ENCODE assay signal across 18 cellular contexts in genomic region chrX:74230094-74230493, GRCh38.
DNase-seq lines count a peak whose midpoint lies in the region; FAIRE-seq and TF ChIP-seq lines count a peak whose summit lies in the region.
"Had no signal": no experiment of that assay in that cellular context is flagged by ENCODE, and none has a peak within 500 bp of the region (broad histone marks: within the 10 kb centered on the region; RNA-seq: fewer than 3 reads in every experiment).

No MANE protein-coding gene starts in this region.

- no peaks in the 10 kb centered on the region for H3K9me3 Mint-ChIP-seq in astrocyte (ENCODE audit: unreplicated experiment)
- H3K9me3 Mint-ChIP-seq: CD8-positive, alpha-beta T cell had no signal

- H3K36me3 Mint-ChIP-seq in astrocyte (ENCODE audit: low read depth, unreplicated experiment) = no peaks in the 10 kb centered on the region

- H3K9ac ChIP-seq in Loucy (ENCODE audit: low read depth, low read length, poor library complexity, severe bottlenecking) (no peak overlapping the region), astrocyte (ENCODE audit: low read length) (no peak overlapping the region)

- H3K4me1 Mint-ChIP-seq in astrocyte (ENCODE audit: low read depth, unreplicated experiment) = no peaks in the 10 kb centered on the region

- H3F3A ChIP-seq in Loucy (ENCODE audit: low read depth) = no peaks in the 10 kb centered on the region

- H3K9me3 ChIP-seq in Loucy (ENCODE audit: insufficient read depth, low read depth, low read length) (no peaks in the 10 kb centered on the region), astrocyte (ENCODE audit: insufficient read depth, low read depth, low read length) (no peaks in the 10 kb centered on the region), osteoblast (ENCODE audit: low read depth, low read length) (no peaks in the 10 kb centered on the region), uterus (no peaks in the 10 kb centered on the region)

- H3K4me3 ChIP-seq in Loucy (ENCODE audit: low read length, poor library complexity, severe bottlenecking) = no peak overlapping the region
- H3K4me3 ChIP-seq in astrocyte (ENCODE audit: insufficient read depth, low read depth, low read length) = no peak overlapping the region
- no peak overlapping the region for H3K4me3 ChIP-seq in osteoblast (ENCODE audit: insufficient read depth, low read length)
- no peak overlapping the region for H3K4me3 ChIP-seq in uterus

- TF ChIP-seq CTCF in Loucy (conservative IDR thresholded peaks at IDR 0.05; ENCODE audit: low read length) (peak; percentile 20; the same call in 1 of the 2 replicates), astrocyte (IDR thresholded peaks at IDR 0.05; ENCODE audit: insufficient read depth, low read depth, low read length) (no peak), osteoblast (IDR thresholded peaks at IDR 0.05; ENCODE audit: extremely low read depth, low read depth, low read length) (peak; percentile 22), GM13977 (IDR thresholded peaks at IDR 0.05; ENCODE audit: extremely low read depth, insufficient read depth, missing control alignments) (no peak), uterus (IDR thresholded peaks at IDR 0.05) (no peak)

- H3K36me3 ChIP-seq in Loucy (ENCODE audit: insufficient read depth, low read length) (no peaks in the 10 kb centered on the region; the same call in 1 of the 2 replicates), astrocyte (ENCODE audit: insufficient read depth, low read length) (no peaks in the 10 kb centered on the region), osteoblast (ENCODE audit: insufficient read depth, low read length) (peaks cover 2% of the 10 kb centered on the region), uterus (no peaks in the 10 kb centered on the region)

- in situ Hi-C loops in GM13977 (cut with MboI; ENCODE audit: low pct_unique_long_range_greater_than_20kb, low sequenced_read_pairs, unreplicated experiment) = no loop called here

- no peak overlapping the region for H3K4me3 Mint-ChIP-seq in astrocyte (ENCODE audit: unreplicated experiment)
- H3K4me3 Mint-ChIP-seq: CD8-positive, alpha-beta T cell had no signal

- no peak for TF ChIP-seq POLR2A in uterus (IDR thresholded peaks at IDR 0.05)

- H4K20me1 ChIP-seq in Loucy (ENCODE audit: insufficient read depth, low read length, poor library complexity, severe bottlenecking) = no peaks in the 10 kb centered on the region
- H4K20me1 ChIP-seq in astrocyte (ENCODE audit: insufficient read depth, low read length) = peaks cover 31% of the 10 kb centered on the region
- peaks cover 4% of the 10 kb centered on the region for H4K20me1 ChIP-seq in osteoblast (ENCODE audit: insufficient read depth, low read length)

- no peaks in the 10 kb centered on the region for H3K27me3 ChIP-seq in Loucy (ENCODE audit: insufficient read depth, low read length, poor library complexity, severe bottlenecking)
- no peaks in the 10 kb centered on the region for H3K27me3 ChIP-seq in astrocyte (ENCODE audit: insufficient read depth, low read length)
- no peaks in the 10 kb centered on the region for H3K27me3 ChIP-seq in osteoblast (ENCODE audit: insufficient read depth, low read length)
- no peaks in the 10 kb centered on the region for H3K27me3 ChIP-seq in uterus

- H3K27me3 Mint-ChIP-seq in astrocyte (ENCODE audit: low read depth, unreplicated experiment) = no peaks in the 10 kb centered on the region

- no peak overlapping the region for H3K27ac Mint-ChIP-seq in astrocyte (ENCODE audit: unreplicated experiment)
- H3K27ac Mint-ChIP-seq: CD8-positive, alpha-beta T cell had no signal

- peak; percentile 6 for DNase-seq in GM03348 (ENCODE audit: low spot score)
- DNase-seq in astrocyte (ENCODE audit: low read depth) = no peak
- DNase-seq in osteoblast (ENCODE audit: insufficient read length, low spot score, missing footprints) = no peak
- DNase-seq in GM13977 (ENCODE audit: low spot score) = no peak
- DNase-seq in DMS153 (lab: John Stamatoyannopoulos, UW) = no peak
- DNase-seq in uterus = no peak
- DNase-seq: CD8-positive, alpha-beta T cell; GDM1; KBM-7; NCI-H1105; NCI-H1694; NCI-H2227 treated with DMSO at 0.1 percent for 48 hours; NCI-H524 treated with DMSO at 0.1 percent for 48 hours; SHP77 had no signal

- no peaks in the 10 kb centered on the region for H3K4me1 ChIP-seq in Loucy (ENCODE audit: insufficient read depth, low read length, poor library complexity, severe bottlenecking)
- no peaks in the 10 kb centered on the region for H3K4me1 ChIP-seq in astrocyte (ENCODE audit: insufficient read depth, low read length)
- H3K4me1 ChIP-seq in osteoblast (ENCODE audit: insufficient read depth, low read length) = no peaks in the 10 kb centered on the region
- no peaks in the 10 kb centered on the region for H3K4me1 ChIP-seq in uterus

- intact Hi-C loops in uterus (cut with DNase I; ENCODE audit: low total_unique reads) = no loop called here

- no peaks in the 10 kb centered on the region for H3K79me2 ChIP-seq in Loucy (ENCODE audit: insufficient read depth, low read length)
- peaks cover 45% of the 10 kb centered on the region for H3K79me2 ChIP-seq in astrocyte (ENCODE audit: insufficient read depth, low read length)
- peaks cover 9% of the 10 kb centered on the region for H3K79me2 ChIP-seq in osteoblast (ENCODE audit: insufficient read depth, low read length)

- no peak overlapping the region for H3K27ac ChIP-seq in astrocyte (ENCODE audit: low read depth, low read length)
- H3K27ac ChIP-seq in osteoblast (ENCODE audit: low read depth, low read length) = no peak overlapping the region
- no peak overlapping the region for H3K27ac ChIP-seq in uterus

- no peak overlapping the region for H3K4me2 ChIP-seq in Loucy (ENCODE audit: low read depth, low read length, poor library complexity, severe bottlenecking)
- H3K4me2 ChIP-seq in astrocyte (ENCODE audit: low read length) = no peak overlapping the region
- H3K4me2 ChIP-seq in osteoblast (ENCODE audit: insufficient read depth, low read length) = no peak overlapping the region

- H3K9me2 ChIP-seq in Loucy (replicated peaks; ENCODE audit: low read depth, low read length) = no peaks in the 10 kb centered on the region

- H2AFZ ChIP-seq in Loucy (ENCODE audit: low read length) = no peak overlapping the region
- H2AFZ ChIP-seq in astrocyte (ENCODE audit: low read depth, low read length) = no peak overlapping the region
- H2AFZ ChIP-seq in osteoblast (ENCODE audit: low read length) = no peak overlapping the region

- peak; percentile 92 for FAIRE-seq in astrocyte (lab: Jason Lieb, UNC)
- FAIRE-seq: GM12891, H1, RCC 7860 had no signal

Comparison
In these comparisons a context has a peak if more than half of its experiments do, and no peak if none do; other contexts are left out.
1. CTCF ChIP-seq: peak in Loucy (single experiment) and osteoblast (single experiment); none in astrocyte (single experiment), GM13977 (single experiment) and uterus (0 of 4).